ENCODE assay signal across 9 cellular contexts in the genomic region with DNA sequence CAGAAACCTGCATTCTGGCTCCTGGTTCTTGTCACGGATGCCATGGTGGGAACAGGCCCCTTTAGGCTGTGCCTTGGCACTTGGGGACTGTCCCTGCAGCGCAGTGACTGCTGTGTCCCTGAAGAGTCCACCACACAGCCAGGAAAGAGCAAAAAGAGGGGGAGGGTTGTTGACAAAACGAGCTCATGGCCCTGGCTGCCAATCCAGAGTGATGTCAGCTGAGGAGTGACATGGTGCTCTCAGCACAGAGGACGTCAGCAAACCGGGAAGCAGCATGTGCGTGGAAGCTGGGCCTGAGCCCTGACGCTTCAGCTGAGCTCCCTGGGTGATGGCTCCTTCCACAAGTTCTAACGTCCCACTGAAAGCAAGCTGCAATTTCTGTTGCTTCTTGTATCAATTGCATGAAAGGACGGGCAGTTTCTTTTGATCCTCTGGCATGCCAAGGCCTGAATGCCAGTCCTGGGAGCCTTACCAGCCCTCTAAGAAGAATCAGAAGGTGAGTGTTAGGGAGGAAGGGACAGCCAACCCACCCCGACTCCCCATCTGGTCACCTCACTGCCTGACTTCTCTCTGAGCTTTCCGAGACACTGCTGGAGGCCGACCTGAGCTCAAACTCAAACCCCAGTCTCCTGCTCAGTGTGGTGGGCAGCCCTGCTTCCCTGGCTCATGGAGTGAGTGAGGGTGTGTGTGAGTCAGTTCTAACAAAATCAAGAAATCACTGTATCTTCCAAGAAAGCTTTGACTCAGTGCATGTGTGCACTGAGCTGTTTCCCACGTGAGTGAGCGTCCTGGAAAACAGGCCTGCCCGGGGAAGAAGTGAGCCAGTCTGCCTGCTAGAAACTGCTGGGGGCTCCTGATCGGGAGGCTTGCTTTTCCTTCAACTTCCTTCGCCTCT. TPM values are rescaled to one million over a fixed set of nuclear protein-coding genes. Genes with fewer than 3 reads are reported as not detected.
DNase-seq lines count a peak whose midpoint lies in the region; ATAC-seq and TF ChIP-seq lines count a peak whose summit lies in the region.
"Had no signal": no experiment of that assay in that cellular context is flagged by ENCODE, and none has a peak within 500 bp of the region (broad histone marks: within the 10 kb centered on the region; RNA-seq: fewer than 3 reads in every experiment).

No MANE protein-coding gene starts in this region.

- H3K36me3 ChIP-seq in gastroesophageal sphincter (no peaks in the 10 kb centered on the region), smooth muscle cell (ENCODE audit: low read depth) (no peaks in the 10 kb centered on the region)

- no peaks in the 10 kb centered on the region for H3K9me3 ChIP-seq in gastroesophageal sphincter
- H3K9me3 ChIP-seq in smooth muscle cell (replicated peaks; ENCODE audit: low read depth): no peaks in the 10 kb centered on the region

- H3K4me1 ChIP-seq in gastroesophageal sphincter (no peaks in the 10 kb centered on the region), smooth muscle cell (ENCODE audit: low read depth) (peaks cover 3% of the 10 kb centered on the region)

- no peak overlapping the region for H3K4me2 ChIP-seq in smooth muscle cell

- H3K79me2 ChIP-seq in smooth muscle cell (ENCODE audit: low read depth): no peaks in the 10 kb centered on the region

- no peak for TF ChIP-seq POLR2A in gastroesophageal sphincter (IDR thresholded peaks at IDR 0.05)

- ATAC-seq in SK-N-SH treated with all-trans-retinoic acid at 6 μM for 48 hours: peak; percentile 77
- ATAC-seq in gastroesophageal sphincter: peak; percentile 19
- ATAC-seq in GM19035 (IDR thresholded peaks at IDR 0.05; ENCODE audit: unreplicated experiment): no peak
- no peak for ATAC-seq in GM18870 (IDR thresholded peaks at IDR 0.05; ENCODE audit: unreplicated experiment)

- intact Hi-C loops in posterior cingulate gyrus (cut with DNase I): no loop called here

- DNase-seq in HCEC 1CT (peak; percentile 53), posterior cingulate gyrus (peak in 8 of 10 donors; percentile 21 to 94 (median 66)), DMS79 treated with DMSO at 0.1 percent for 48 hours (lab: John Stamatoyannopoulos, UW) (no peak), smooth muscle cell (lab: John Stamatoyannopoulos, UW; ENCODE audit: unreplicated experiment) (no peak)

- no peak for TF ChIP-seq EP300 in gastroesophageal sphincter (IDR thresholded peaks at IDR 0.05)

- WGBS in gastroesophageal sphincter (ENCODE audit: low coverage in 1 of 2), 2 donors: 50 to 73% methylated on average over 9 to 12 of the region's 17 CpGs
- WGBS in smooth muscle cell (ENCODE audit: low lambda C conversion rate): 53% methylated on average over 17 of the region's 17 CpGs

- H3K27me3 ChIP-seq in gastroesophageal sphincter: peaks cover 26% of the 10 kb centered on the region
- H3K27me3 ChIP-seq in smooth muscle cell (ENCODE audit: low read depth): no peaks in the 10 kb centered on the region

- no peaks in the 10 kb centered on the region for H4K20me1 ChIP-seq in smooth muscle cell (ENCODE audit: low read depth)

- H3F3A ChIP-seq in smooth muscle cell (ENCODE audit: low read depth): no peaks in the 10 kb centered on the region

- no peak overlapping the region for H2AFZ ChIP-seq in smooth muscle cell (ENCODE audit: low read depth)

- no peak overlapping the region for H3K9ac ChIP-seq in smooth muscle cell (ENCODE audit: low read depth)

- TF ChIP-seq CTCF in gastroesophageal sphincter (IDR thresholded peaks at IDR 0.05): no peak
- no peak for TF ChIP-seq CTCF in smooth muscle cell (IDR thresholded peaks at IDR 0.05; ENCODE audit: borderline replicate concordance, insufficient read depth, poor library complexity, severe bottlenecking)

- H3K27ac ChIP-seq in gastroesophageal sphincter: no peak overlapping the region
- no peak overlapping the region for H3K27ac ChIP-seq in smooth muscle cell (ENCODE audit: low read depth)

- H3K4me3 ChIP-seq in gastroesophageal sphincter (no peak overlapping the region), smooth muscle cell (no peak overlapping the region)

TF ChIP-seq in SK-N-SH treated with all-trans-retinoic acid at 6 μM for 48 hours, 23 proteins besides CTCF, POLR2A, EP300 and RAD21:
- TF ChIP-seq ZNF70 (CRISPR knock-in tag; IDR thresholded peaks at IDR 0.05): no peak
- TF ChIP-seq, protein P1, sequence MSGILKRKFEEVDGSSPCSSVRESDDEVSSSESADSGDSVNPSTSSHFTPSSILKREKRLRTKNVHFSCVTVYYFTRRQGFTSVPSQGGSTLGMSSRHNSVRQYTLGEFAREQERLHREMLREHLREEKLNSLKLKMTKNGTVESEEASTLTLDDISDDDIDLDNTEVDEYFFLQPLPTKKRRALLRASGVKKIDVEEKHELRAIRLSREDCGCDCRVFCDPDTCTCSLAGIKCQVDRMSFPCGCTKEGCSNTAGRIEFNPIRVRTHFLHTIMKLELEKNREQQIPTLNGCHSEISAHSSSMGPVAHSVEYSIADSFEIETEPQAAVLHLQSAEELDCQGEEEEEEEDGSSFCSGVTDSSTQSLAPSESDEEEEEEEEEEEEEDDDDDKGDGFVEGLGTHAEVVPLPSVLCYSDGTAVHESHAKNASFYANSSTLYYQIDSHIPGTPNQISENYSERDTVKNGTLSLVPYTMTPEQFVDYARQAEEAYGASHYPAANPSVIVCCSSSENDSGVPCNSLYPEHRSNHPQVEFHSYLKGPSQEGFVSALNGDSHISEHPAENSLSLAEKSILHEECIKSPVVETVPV (CRISPR knock-in tag; IDR thresholded peaks at IDR 0.05): no peak
- TF ChIP-seq GLIS3 (CRISPR knock-in tag; IDR thresholded peaks at IDR 0.05): no peak
- no peak for TF ChIP-seq ZNF565 (CRISPR knock-in tag; conservative IDR thresholded peaks at IDR 0.05; ENCODE audit: low read depth)
- TF ChIP-seq ZNF8 (CRISPR knock-in tag; IDR thresholded peaks at IDR 0.05): no peak
- no peak for TF ChIP-seq ZC3H10 (CRISPR knock-in tag; IDR thresholded peaks at IDR 0.05)
- TF ChIP-seq CSDC2 (CRISPR knock-in tag; IDR thresholded peaks at IDR 0.05): no peak
- no peak for TF ChIP-seq ESRRG (CRISPR knock-in tag; IDR thresholded peaks at IDR 0.05)
- no peak for TF ChIP-seq SNAI2 (CRISPR knock-in tag; IDR thresholded peaks at IDR 0.05)

RNA-seq across cellular contexts. Expression of a gene that starts 14.7 kb away (rescaled TPM):
- total RNA-seq in gastroesophageal sphincter: 1 to 10 TPM in 2 of 4 donors, under 1 TPM in 2; 0.62 to 1.4 (median 0.99) TPM
- 6.2 and 6.5 TPM in 2 replicates for total RNA-seq in smooth muscle cell
- polyA plus RNA-seq in smooth muscle cell: 2.9 and 6.4 TPM in 2 replicates

RNA-seq across cellular contexts. Expression of a gene that starts 18.2 kb away (rescaled TPM):
- total RNA-seq in gastroesophageal sphincter: under 1 TPM in 3 of 4 donors, not detected in 1; 0.31 to 0.81 (median 0.45) TPM
- 0.72 TPM in 1 of 2 replicates, not detected in the other for total RNA-seq in smooth muscle cell
- not detected in 2 replicates for polyA plus RNA-seq in smooth muscle cell
- total RNA-seq: myocyte had no signal

Comparison
In these comparisons a context has a peak if more than half of its experiments do, and no peak if none do; other contexts are left out.
1. DNase-seq: peak in HCEC 1CT (single experiment) and posterior cingulate gyrus (8 of 10); none in DMS79 treated with DMSO at 0.1 percent for 48 hours (single experiment) and smooth muscle cell (single experiment).
2. ATAC-seq: peak in SK-N-SH treated with all-trans-retinoic acid at 6 μM for 48 hours (single experiment) and gastroesophageal sphincter (single experiment); none in GM19035 (single experiment) and GM18870 (single experiment).